In the genomic region with DNA sequence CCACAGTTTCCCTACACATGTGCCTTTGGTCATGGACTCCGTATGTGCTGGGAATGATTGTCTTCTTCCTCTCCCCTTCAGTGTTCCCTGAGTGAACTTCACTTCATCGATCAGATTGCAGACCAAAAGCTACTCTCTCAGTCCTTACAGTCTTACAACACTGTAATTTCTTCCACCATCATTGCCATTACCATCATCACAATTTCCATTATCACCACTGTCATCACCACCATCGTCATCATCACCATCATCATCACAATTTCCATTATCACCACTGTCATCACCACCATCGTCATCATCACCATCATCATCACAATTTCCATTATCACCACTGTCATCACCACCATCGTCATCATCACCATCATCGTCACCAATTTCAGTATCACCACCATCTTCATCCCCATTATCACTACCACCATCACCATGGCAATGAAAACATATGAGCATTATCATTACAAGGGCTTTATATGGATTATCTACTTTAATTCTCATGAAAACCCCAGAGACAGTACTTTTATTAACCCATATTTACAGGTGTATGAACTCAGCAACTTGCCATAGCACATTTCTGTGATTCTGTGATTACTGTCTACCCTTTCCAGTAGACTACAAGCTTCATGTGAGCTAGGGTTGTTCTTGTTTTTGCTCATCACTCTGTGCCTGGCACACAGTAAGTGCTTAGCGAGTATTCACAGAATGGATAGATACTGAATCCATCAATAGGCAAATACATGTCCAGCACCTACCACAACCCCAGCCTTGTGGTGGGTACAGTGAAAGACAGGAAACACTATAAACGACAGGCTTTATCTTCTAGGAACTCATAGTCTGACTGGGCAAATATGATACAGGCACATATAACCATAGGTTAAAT, we compare ENCODE assay signal across 21 cellular contexts.
DNase-seq lines count a peak whose midpoint lies in the region; ATAC-seq, FAIRE-seq and TF ChIP-seq lines count a peak whose summit lies in the region.
"Had no signal": no experiment of that assay in that cellular context is flagged by ENCODE, and none has a peak within 500 bp of the region (broad histone marks: within the 10 kb centered on the region; RNA-seq: fewer than 3 reads in every experiment).

No MANE protein-coding gene starts in this region.

- ATAC-seq in activated CD8-positive, alpha-beta memory T cell treated with anti-CD3 and anti-CD28 coated beads, Interleukin-2, amount 10 ng/mL, durations not matched to agents 7 days and 5 days: peak; percentile 33
- peak; percentile 14 for ATAC-seq in stimulated activated naive CD8-positive, alpha-beta T cell treated with anti-CD3 and anti-CD28 coated beads, Interleukin-15, Interleukin-2, amounts not matched to agents 100 U/mL and 50 U/mL, for 24 hours
- no peak for ATAC-seq in stimulated activated naive CD8-positive, alpha-beta T cell treated with anti-CD3 and anti-CD28 coated beads, Interleukin-15, amount 100 ng/mL, for 72 hours
- ATAC-seq in K562: no peak
- ATAC-seq in activated CD8-positive, alpha-beta T cell treated with anti-CD3 and anti-CD28 coated beads for 36 hours: no peak
- ATAC-seq: GM12878 had no signal

- BruUV-seq in K562 (replicated peaks; lab: Mats Ljungman, UMichigan): no TSS peak

- H3K9me3 Mint-ChIP-seq in activated CD8-positive, alpha-beta memory T cell treated with anti-CD3 and anti-CD28 coated beads, Interleukin-2, amount 10 ng/mL, durations not matched to agents 7 days and 5 days (ENCODE audit: low read depth): no peaks in the 10 kb centered on the region
- no peaks in the 10 kb centered on the region for H3K9me3 Mint-ChIP-seq in stimulated activated naive CD8-positive, alpha-beta T cell treated with anti-CD3 and anti-CD28 coated beads, Interleukin-15, amount 100 ng/mL, for 72 hours
- no peaks in the 10 kb centered on the region for H3K9me3 Mint-ChIP-seq in activated CD8-positive, alpha-beta T cell treated with anti-CD3 and anti-CD28 coated beads for 36 hours
- H3K9me3 Mint-ChIP-seq: CD8-positive, alpha-beta memory T cell; H9 had no signal

- intact Hi-C loops in K562 (cut with micrococcal nuclease): no loop called here
- intact Hi-C loops in activated CD8-positive, alpha-beta T cell treated with anti-CD3 and anti-CD28 coated beads for 36 hours (cut with micrococcal nuclease): no loop called here

- no peak overlapping the region for H3K27ac ChIP-seq in K562 (ENCODE audit: extremely low read depth, low read depth, low read length)

- TF ChIP-seq POLR2A in K562 (conservative IDR thresholded peaks at IDR 0.05): no peak

- H3K36me3 Mint-ChIP-seq in activated CD8-positive, alpha-beta memory T cell treated with anti-CD3 and anti-CD28 coated beads, Interleukin-2, amount 10 ng/mL, durations not matched to agents 7 days and 5 days: peaks cover 16% of the 10 kb centered on the region
- peaks cover 9% of the 10 kb centered on the region for H3K36me3 Mint-ChIP-seq in activated CD8-positive, alpha-beta T cell treated with anti-CD3 and anti-CD28 coated beads for 36 hours (ENCODE audit: low read depth)

- no peaks in the 10 kb centered on the region for H3K27me3 ChIP-seq in K562 (ENCODE audit: control insufficient read depth in 2 of 2, insufficient read depth in 2 of 2, low read length in 2 of 2)
- H3K27me3 ChIP-seq: BE2C had no signal

- no peak for TF ChIP-seq CTCF in K562 (IDR thresholded peaks at IDR 0.05 in 2 of 3, conservative IDR thresholded peaks at IDR 0.05 in 1 of 3; ENCODE audit: insufficient read depth in 2 of 3, low read depth in 1 of 3, low read length in 3 of 3)
- no peak for TF ChIP-seq CTCF in activated CD8-positive, alpha-beta T cell treated with anti-CD3 and anti-CD28 coated beads for 36 hours (IDR thresholded peaks at IDR 0.05)

- H3K9ac ChIP-seq in K562 (ENCODE audit: insufficient read depth in 1 of 2, low read depth in 2 of 2, low read length in 2 of 2): no peak overlapping the region

- H3K9me3 ChIP-seq in K562 (replicated peaks; ENCODE audit: control insufficient read depth, insufficient read depth, low read depth, low read length): no peaks in the 10 kb centered on the region
- H3K9me3 ChIP-seq: BE2C had no signal

- no peaks in the 10 kb centered on the region for H3K4me1 Mint-ChIP-seq in activated CD8-positive, alpha-beta memory T cell treated with anti-CD3 and anti-CD28 coated beads, Interleukin-2, amount 10 ng/mL, durations not matched to agents 7 days and 5 days
- no peaks in the 10 kb centered on the region for H3K4me1 Mint-ChIP-seq in stimulated activated naive CD8-positive, alpha-beta T cell treated with anti-CD3 and anti-CD28 coated beads, Interleukin-15, amount 100 ng/mL, for 72 hours
- H3K4me1 Mint-ChIP-seq in activated CD8-positive, alpha-beta T cell treated with anti-CD3 and anti-CD28 coated beads for 36 hours (ENCODE audit: low read depth): no peaks in the 10 kb centered on the region
- H3K4me1 Mint-ChIP-seq: CD8-positive, alpha-beta memory T cell had no signal

- peaks cover 7% of the 10 kb centered on the region; the same call in 1 of the 2 replicates for H4K20me1 ChIP-seq in K562 (replicated peaks; ENCODE audit: control insufficient read depth, insufficient read depth, low read length)

- in situ Hi-C loops in K562 (cut with MboI): no loop called here

- 16% methylated on average over 8 of the region's 8 CpGs for WGBS in K562 (ENCODE audit: insufficient coverage, low coverage, missing lambda C conversion rate)

- no peak overlapping the region for H3K27ac Mint-ChIP-seq in activated CD8-positive, alpha-beta memory T cell treated with anti-CD3 and anti-CD28 coated beads, Interleukin-2, amount 10 ng/mL, durations not matched to agents 7 days and 5 days
- H3K27ac Mint-ChIP-seq in stimulated activated naive CD8-positive, alpha-beta T cell treated with anti-CD3 and anti-CD28 coated beads, Interleukin-15, amount 100 ng/mL, for 72 hours: no peak overlapping the region
- no peak overlapping the region for H3K27ac Mint-ChIP-seq in activated CD8-positive, alpha-beta T cell treated with anti-CD3 and anti-CD28 coated beads for 36 hours
- H3K27ac Mint-ChIP-seq: CD4-positive, CD25-positive, alpha-beta regulatory T cell; H9 had no signal

- POLR2A ChIA-PET in K562 (lab: Yijun Ruan, JAX): interaction anchor here (0.8 kb wide), 1 partner anchor 261 kb away, joined by 3 read pairs; no protein-coding TSS in a partner anchor
- POLR2A ChIA-PET in activated CD8-positive, alpha-beta T cell treated with anti-CD3 and anti-CD28 coated beads for 36 hours (lab: Charles Lee): no interaction called here

- no peaks in the 10 kb centered on the region for H3K36me3 ChIP-seq in K562 (ENCODE audit: control insufficient read depth, insufficient read depth, low read length)
- H3K36me3 ChIP-seq: BE2C had no signal

- H3K4me1 ChIP-seq in K562 (replicated peaks in 1 of 2; ENCODE audit: control insufficient read depth in 2 of 2, insufficient read depth in 2 of 2, low read length in 2 of 2): no peaks in the 10 kb centered on the region
- H3K4me1 ChIP-seq: BE2C had no signal

- no peaks in the 10 kb centered on the region for H3K27me3 Mint-ChIP-seq in activated CD8-positive, alpha-beta memory T cell treated with anti-CD3 and anti-CD28 coated beads, Interleukin-2, amount 10 ng/mL, durations not matched to agents 7 days and 5 days
- H3K27me3 Mint-ChIP-seq in stimulated activated naive CD8-positive, alpha-beta T cell treated with anti-CD3 and anti-CD28 coated beads, Interleukin-15, amount 100 ng/mL, for 72 hours: no peaks in the 10 kb centered on the region
- H3K27me3 Mint-ChIP-seq in activated CD8-positive, alpha-beta T cell treated with anti-CD3 and anti-CD28 coated beads for 36 hours: no peaks in the 10 kb centered on the region
- H3K27me3 Mint-ChIP-seq: CD4-positive, CD25-positive, alpha-beta regulatory T cell; CD8-positive, alpha-beta memory T cell had no signal

- no peak for TF ChIP-seq RAD21 in K562 (CRISPR knock-in tag; conservative IDR thresholded peaks at IDR 0.05 in 1 of 2, IDR thresholded peaks at IDR 0.05 in 1 of 2)

- CTCF ChIA-PET in activated CD8-positive, alpha-beta memory T cell treated with anti-CD3 and anti-CD28 coated beads, Interleukin-2, amount 10 ng/mL, durations not matched to agents 7 days and 5 days (lab: Charles Lee): no interaction called here
- CTCF ChIA-PET in K562 (lab: Yijun Ruan, JAX; ENCODE audit: low intra/inter-chr PET ratio): no interaction called here
- CTCF ChIA-PET in activated CD8-positive, alpha-beta T cell treated with anti-CD3 and anti-CD28 coated beads for 36 hours (lab: Charles Lee): no interaction called here

- H3K4me2 ChIP-seq in K562 (ENCODE audit: insufficient read depth, low read length): no peak overlapping the region

- DNase-seq in activated CD8-positive, alpha-beta memory T cell treated with anti-CD3 and anti-CD28 coated beads, Interleukin-2, amount 10 ng/mL, durations not matched to agents 7 days and 5 days: no peak
- DNase-seq in activated CD8-positive, alpha-beta memory T cell treated with anti-CD3 and anti-CD28 coated beads, Interleukin-2, amount 50 U/mL, for 48 hours: no peak
- DNase-seq in stimulated activated naive CD8-positive, alpha-beta T cell treated with anti-CD3 and anti-CD28 coated beads, Interleukin-15, Interleukin-2, amounts not matched to agents 100 U/mL and 50 U/mL, for 24 hours: no peak
- no peak for DNase-seq in stimulated activated naive CD8-positive, alpha-beta T cell treated with anti-CD3 and anti-CD28 coated beads, Interleukin-15, amount 100 ng/mL, for 72 hours
- no peak for DNase-seq in K562 (ENCODE audit: extremely low read depth in 1 of 4, low spot score in 3 of 4)
- no peak for DNase-seq in activated CD8-positive, alpha-beta T cell treated with anti-CD3 and anti-CD28 coated beads for 36 hours
- DNase-seq: ACHN; BE2C; C1 segment of cervical spinal cord; CD4-positive, CD25-positive, alpha-beta regulatory T cell; CD8-positive, alpha-beta memory T cell; COR-L47; DMS 273 treated with DMSO at 0.1 percent for 48 hours; DMS53; DND-41; EL; H9 had no signal

- no peaks in the 10 kb centered on the region for H3K9me1 ChIP-seq in K562 (ENCODE audit: control insufficient read depth, insufficient read depth, low read length)

- H3K4me3 Mint-ChIP-seq in activated CD8-positive, alpha-beta memory T cell treated with anti-CD3 and anti-CD28 coated beads, Interleukin-2, amount 10 ng/mL, durations not matched to agents 7 days and 5 days: no peak overlapping the region
- no peak overlapping the region for H3K4me3 Mint-ChIP-seq in stimulated activated naive CD8-positive, alpha-beta T cell treated with anti-CD3 and anti-CD28 coated beads, Interleukin-15, amount 100 ng/mL, for 72 hours
- no peak overlapping the region for H3K4me3 Mint-ChIP-seq in activated CD8-positive, alpha-beta T cell treated with anti-CD3 and anti-CD28 coated beads for 36 hours
- H3K4me3 Mint-ChIP-seq: CD4-positive, CD25-positive, alpha-beta regulatory T cell; CD8-positive, alpha-beta memory T cell; H9 had no signal

- H3K79me2 ChIP-seq in K562 (ENCODE audit: control insufficient read depth, insufficient read depth, low read length): no peaks in the 10 kb centered on the region

- H3K4me3 ChIP-seq in K562: no peak overlapping the region
- H3K4me3 ChIP-seq: GM12878 had no signal

- no peak for TF ChIP-seq EP300 in K562 (IDR thresholded peaks at IDR 0.05; ENCODE audit: low read length)

- no peak overlapping the region for H2AFZ ChIP-seq in K562 (ENCODE audit: low read depth, low read length)

- FAIRE-seq in K562 (lab: Jason Lieb, UNC): no peak
- FAIRE-seq: A204.1, GM12878, GM19239, H1 had no signal

Comparison
In these comparisons a context has a peak if more than half of its experiments do, and no peak if none do; other contexts are left out.
1. ATAC-seq: peak in activated CD8-positive, alpha-beta memory T cell treated with anti-CD3 and anti-CD28 coated beads, Interleukin-2, amount 10 ng/mL, durations not matched to agents 7 days and 5 days (single experiment) and stimulated activated naive CD8-positive, alpha-beta T cell treated with anti-CD3 and anti-CD28 coated beads, Interleukin-15, Interleukin-2, amounts not matched to agents 100 U/mL and 50 U/mL, for 24 hours (single experiment); none in stimulated activated naive CD8-positive, alpha-beta T cell treated with anti-CD3 and anti-CD28 coated beads, Interleukin-15, amount 100 ng/mL, for 72 hours (single experiment), K562 (single experiment) and activated CD8-positive, alpha-beta T cell treated with anti-CD3 and anti-CD28 coated beads for 36 hours (single experiment).